2 cellular contexts compared by ENCODE assay signal in genomic region chr20:23350007-23350854, GRCh38.
TF ChIP-seq lines count a peak whose summit lies in the region.

NXT1 (plus strand) TSS chr20:23350791; CDS start chr20:23354042, 3,251 bp downstream.

TF ChIP-seq in IMR-90, 13 proteins besides CTCF, POLR2A, EP300 and RAD21 (continued from another document):
- TF ChIP-seq MXI1 (IDR thresholded peaks at IDR 0.05; ENCODE audit: borderline replicate concordance, low read depth, low read length) (peak; percentile 95), USF2 (IDR thresholded peaks at IDR 0.05; ENCODE audit: low read depth, low read length) (peak; percentile 63), BHLHE40 (IDR thresholded peaks at IDR 0.05; ENCODE audit: low read depth, low read length) (peak; percentile 62), CEBPB (IDR thresholded peaks at IDR 0.05; ENCODE audit: low read depth, low read length) (no peak), NFE2L2 (IDR thresholded peaks at IDR 0.05; ENCODE audit: low read depth, low read length) (no peak)

TF ChIP-seq in endothelial cell of umbilical vein, 7 proteins besides CTCF, POLR2A, EP300 and RAD21 (continued from another document):
- peak; percentile 17 for TF ChIP-seq MAX (IDR thresholded peaks at IDR 0.05; ENCODE audit: insufficient read depth, insufficient read length)
- TF ChIP-seq FOS (IDR thresholded peaks at IDR 0.05; ENCODE audit: borderline replicate concordance, insufficient read depth, low read length) = no peak
- TF ChIP-seq MYC (IDR thresholded peaks at IDR 0.05; ENCODE audit: low read depth, low read length) = peak; percentile 66
- no peak for TF ChIP-seq GATA2 (IDR thresholded peaks at IDR 0.05; ENCODE audit: insufficient read depth, insufficient read length, low read depth, low read length)
- TF ChIP-seq POLR2AphosphoS5 (IDR thresholded peaks at IDR 0.05; ENCODE audit: insufficient read depth, low read depth, low read length) = peak; percentile 73
- no peak for TF ChIP-seq JUN (IDR thresholded peaks at IDR 0.05; ENCODE audit: borderline replicate concordance, insufficient read depth, insufficient read length, low read depth)
